8 cellular contexts compared by ENCODE assay signal in genomic region chr6:28383235-28384142, GRCh38. TPM values are rescaled to one million over a fixed set of nuclear protein-coding genes. Genes with fewer than 3 reads are reported as not detected.
DNase-seq lines count a peak whose midpoint lies in the region; ATAC-seq and TF ChIP-seq lines count a peak whose summit lies in the region.

No MANE protein-coding gene starts in this region.

- H3K36me3 ChIP-seq in A673 (ENCODE audit: insufficient read depth, low read length, poor library complexity, severe bottlenecking), result peaks cover 34% of the 10 kb centered on the region
- H3K36me3 ChIP-seq in tibial artery, result peaks cover 28 to 47% (median 39%) of the 10 kb centered on the region in 3 donors

- no peaks in the 10 kb centered on the region for H3K9me3 ChIP-seq in A673 (ENCODE audit: low read depth, low read length, poor library complexity, severe bottlenecking)
- H3K9me3 ChIP-seq in tibial artery, result peaks cover 0 to 4% (median 0%) of the 10 kb centered on the region in 3 donors

- DNase-seq in A673 (ENCODE audit: low spot score), result peak; percentile 51
- peak; percentile 88 for DNase-seq in NCI-H2196 treated with DMSO at 0.1 percent for 48 hours (lab: John Stamatoyannopoulos, UW; ENCODE audit: unreplicated experiment)
- peak; percentile 72 for DNase-seq in foreskin melanocyte
- DNase-seq in naive thymus-derived CD8-positive, alpha-beta T cell, result peak; percentile 6 to 65 (median 31)
- DNase-seq in tibial artery, result peak; percentile 80 to 93

- peak; percentile 85 for ATAC-seq in GM18499 (IDR thresholded peaks at IDR 0.05; ENCODE audit: insufficient read depth, unreplicated experiment)
- ATAC-seq in HG02938 (IDR thresholded peaks at IDR 0.05; ENCODE audit: unreplicated experiment), result peak; percentile 90
- no peak for ATAC-seq in activated T-helper 17 cell treated with anti-CD3 and anti-CD28 coated beads, Interleukin-2, amount 50 U/mL, for 72 hours (replicated peaks)
- peak; percentile 80 to 85 for ATAC-seq in naive thymus-derived CD8-positive, alpha-beta T cell

- BruUV-seq in A673 (replicated peaks; lab: Mats Ljungman, UMichigan), result no TSS peak

- H3K4me1 Mint-ChIP-seq in activated T-helper 17 cell treated with anti-CD3 and anti-CD28 coated beads, Interleukin-2, amount 50 U/mL, for 72 hours, result peaks cover 4% of the 10 kb centered on the region
- H3K4me1 Mint-ChIP-seq in naive thymus-derived CD8-positive, alpha-beta T cell, result peaks cover 10 to 51% (median 25%) of the 10 kb centered on the region in 4 donors

- peaks cover 79% of the 10 kb centered on the region for H3K36me3 Mint-ChIP-seq in activated T-helper 17 cell treated with anti-CD3 and anti-CD28 coated beads, Interleukin-2, amount 50 U/mL, for 72 hours (ENCODE audit: low read depth)
- peaks cover 39 to 77% (median 60%) of the 10 kb centered on the region in 3 donors for H3K36me3 Mint-ChIP-seq in naive thymus-derived CD8-positive, alpha-beta T cell

- H3K27me3 Mint-ChIP-seq in activated T-helper 17 cell treated with anti-CD3 and anti-CD28 coated beads, Interleukin-2, amount 50 U/mL, for 72 hours, result no peaks in the 10 kb centered on the region
- no peaks in the 10 kb centered on the region for H3K27me3 Mint-ChIP-seq in naive thymus-derived CD8-positive, alpha-beta T cell

- H3K4me1 ChIP-seq in A673 (ENCODE audit: insufficient read depth, low read length, poor library complexity, severe bottlenecking) (no peaks in the 10 kb centered on the region), tibial artery (peaks cover 0 to 6% (median 0%) of the 10 kb centered on the region in 4 donors)

- H3K27ac Mint-ChIP-seq in activated T-helper 17 cell treated with anti-CD3 and anti-CD28 coated beads, Interleukin-2, amount 50 U/mL, for 72 hours, result no peak overlapping the region
- H3K27ac Mint-ChIP-seq in naive thymus-derived CD8-positive, alpha-beta T cell, result peak overlapping the region in 9 of 10 donors; percentile 63 to 86 (median 74)

- peak; percentile 37; the same call in 1 of the 2 replicates for TF ChIP-seq CTCF in A673 (conservative IDR thresholded peaks at IDR 0.05; ENCODE audit: low read depth, low read length)
- no peak for TF ChIP-seq CTCF in tibial artery (IDR thresholded peaks at IDR 0.05)

- peak overlapping the region; percentile 27 for H3K4me3 Mint-ChIP-seq in activated T-helper 17 cell treated with anti-CD3 and anti-CD28 coated beads, Interleukin-2, amount 50 U/mL, for 72 hours
- peak overlapping the region; percentile 67 to 87 (median 82) for H3K4me3 Mint-ChIP-seq in naive thymus-derived CD8-positive, alpha-beta T cell

- intact Hi-C loops in A673 (cut with micrococcal nuclease; ENCODE audit: unreplicated experiment), result no loop called here
- intact Hi-C loops in tibial artery (cut with DNase I; ENCODE audit: low total_unique reads), result no loop called here

- CTCF ChIA-PET in A673 (lab: Charles Lee), result interaction anchor here (0.6 to 0.7 kb wide), 2 partner anchors 50 to 249 kb away, joined by 3 read pairs; no protein-coding TSS in a partner anchor

- H3K9me3 Mint-ChIP-seq in activated T-helper 17 cell treated with anti-CD3 and anti-CD28 coated beads, Interleukin-2, amount 50 U/mL, for 72 hours, result no peaks in the 10 kb centered on the region
- peaks cover 0 to 6% (median 0%) of the 10 kb centered on the region in 9 donors for H3K9me3 Mint-ChIP-seq in naive thymus-derived CD8-positive, alpha-beta T cell

- no peak overlapping the region for H3K27ac ChIP-seq in A673 (ENCODE audit: low read depth, low read length, poor library complexity, severe bottlenecking)
- H3K27ac ChIP-seq in tibial artery, result peak overlapping the region; percentile 70 to 72

- H3K27me3 ChIP-seq in A673 (replicated peaks; ENCODE audit: insufficient read depth, low read depth, low read length, poor library complexity), result no peaks in the 10 kb centered on the region
- H3K27me3 ChIP-seq in tibial artery, result no peaks in the 10 kb centered on the region

- H3K4me3 ChIP-seq in A673 (ENCODE audit: low read depth, low read length, poor library complexity, severe bottlenecking) (peak overlapping the region; percentile 50), tibial artery (peak overlapping the region; percentile 48 to 58)

- POLR2A ChIA-PET in A673 (lab: Charles Lee; ENCODE audit: low non-redundant PET), result no interaction called here
- POLR2A ChIA-PET in naive thymus-derived CD8-positive, alpha-beta T cell (lab: Charles Lee), result interaction anchor here (0.7 to 1.4 kb wide), 4 partner anchors 16 to 1205 kb away, joined by 3 read pairs; partner anchors contain the start of gene ZSCAN12

RNA-seq across cellular contexts. Expression of gene ZSCAN12, which starts 16.1 kb away (rescaled TPM):
- 12.1 and 13.1 TPM in 2 replicates for total RNA-seq in A673 (2021)
- total RNA-seq in activated T-helper 17 cell treated with anti-CD3 and anti-CD28 coated beads, Interleukin-2, amount 50 U/mL, for 72 hours, result 1 to 10 TPM; 2.9 to 4.3 TPM
- total RNA-seq in naive thymus-derived CD8-positive, alpha-beta T cell, result 10 to 100 TPM; 11.4 to 11.5 TPM
- polyA plus RNA-seq in naive thymus-derived CD8-positive, alpha-beta T cell, result 1 to 10 TPM; 1.8 to 3.8 (median 3.3) TPM

RNA-seq across cellular contexts. Expression of gene ZKSCAN3, which starts 33.7 kb away (rescaled TPM):
- total RNA-seq in A673 (2021), result 8.0 and 8.7 TPM in 2 replicates
- 1 to 10 TPM; 1.5 to 2.6 TPM for total RNA-seq in activated T-helper 17 cell treated with anti-CD3 and anti-CD28 coated beads, Interleukin-2, amount 50 U/mL, for 72 hours
- 10 to 100 TPM in 1 of 2 experiments, 1 to 10 TPM in 1; 8.7 to 11.1 TPM for total RNA-seq in naive thymus-derived CD8-positive, alpha-beta T cell
- 1 to 10 TPM in 2 of 3 donors, under 1 TPM in 1; 0.81 to 4.0 (median 2.0) TPM for polyA plus RNA-seq in naive thymus-derived CD8-positive, alpha-beta T cell

RNA-seq across cellular contexts. Expression of gene ZSCAN31, which starts 47.5 kb away (rescaled TPM):
- 3.5 and 4.3 TPM in 2 replicates for total RNA-seq in A673 (2021)
- total RNA-seq in activated T-helper 17 cell treated with anti-CD3 and anti-CD28 coated beads, Interleukin-2, amount 50 U/mL, for 72 hours, result 1 to 10 TPM in 1 of 2 donors, under 1 TPM in 1; 0.63 to 1.0 TPM
- 1 to 10 TPM; 1.8 to 2.8 TPM for total RNA-seq in naive thymus-derived CD8-positive, alpha-beta T cell
- polyA plus RNA-seq in naive thymus-derived CD8-positive, alpha-beta T cell, result 1 to 10 TPM in 1 of 3 donors, under 1 TPM in 2; 0.79 to 1.0 (median 0.98) TPM

RNA-seq across cellular contexts. Expression of gene ZSCAN23, which starts 59.8 kb away (rescaled TPM):
- 5.4 and 8.3 TPM in 2 replicates for total RNA-seq in A673 (2021)
- under 1 TPM; 0.24 to 0.52 TPM for total RNA-seq in activated T-helper 17 cell treated with anti-CD3 and anti-CD28 coated beads, Interleukin-2, amount 50 U/mL, for 72 hours
- total RNA-seq in naive thymus-derived CD8-positive, alpha-beta T cell, result 1 to 10 TPM; 2.8 to 3.3 TPM
- 1 to 10 TPM in 2 of 3 donors, under 1 TPM in 1; 0.76 to 1.7 (median 1.1) TPM for polyA plus RNA-seq in naive thymus-derived CD8-positive, alpha-beta T cell

Comparison
In these comparisons a context has a peak if more than half of its experiments do, and no peak if none do; other contexts are left out.
1. DNase-seq: peak in every context shown above with its lines; median percentile 88 in NCI-H2196 treated with DMSO at 0.1 percent for 48 hours; 86 in tibial artery; 72 in foreskin melanocyte; 51 in A673; 31 in naive thymus-derived CD8-positive, alpha-beta T cell.